ENCODE assay signal across 10 cellular contexts in genomic region chr2:28155627-28156026, GRCh38.
DNase-seq lines count a peak whose midpoint lies in the region; ATAC-seq and TF ChIP-seq lines count a peak whose summit lies in the region.
"Had no signal": no experiment of that assay in that cellular context is flagged by ENCODE, and none has a peak within 500 bp of the region (broad histone marks: within the 10 kb centered on the region; RNA-seq: fewer than 3 reads in every experiment).

No MANE protein-coding gene starts in this region.

- no peak overlapping the region for H3K27ac ChIP-seq in cardiac muscle cell
- no peak overlapping the region for H3K27ac ChIP-seq in thoracic aorta

- no peaks in the 10 kb centered on the region for H3K4me1 ChIP-seq in cardiac muscle cell (ENCODE audit: low read depth)
- no peaks in the 10 kb centered on the region for H3K4me1 ChIP-seq in NT2/D1 (ENCODE audit: insufficient read depth, insufficient read length)
- peaks cover 0 to 16% of the 10 kb centered on the region in 2 donors for H3K4me1 ChIP-seq in thoracic aorta (ENCODE audit: control insufficient read depth in 1 of 2, low read depth in 2 of 2)

- no peak overlapping the region for H3K4me3 Mint-ChIP-seq in T-helper 17 cell
- H3K4me3 Mint-ChIP-seq: naive thymus-derived CD4-positive, alpha-beta T cell had no signal

- no peak overlapping the region for H3K9ac ChIP-seq in NT2/D1 (ENCODE audit: insufficient read length, low read depth)

- no peaks in the 10 kb centered on the region for H3K27me3 ChIP-seq in cardiac muscle cell
- no peaks in the 10 kb centered on the region for H3K27me3 ChIP-seq in NT2/D1 (ENCODE audit: insufficient read depth, insufficient read length)
- H3K27me3 ChIP-seq in thoracic aorta (replicated peaks; ENCODE audit: insufficient read depth): no peaks in the 10 kb centered on the region

- H3K4me3 ChIP-seq in cardiac muscle cell (no peak overlapping the region), NT2/D1 (ENCODE audit: insufficient read length, low read depth) (no peak overlapping the region), thoracic aorta (no peak overlapping the region)

- H3K27me3 Mint-ChIP-seq in T-helper 17 cell: no peaks in the 10 kb centered on the region
- H3K27me3 Mint-ChIP-seq: naive thymus-derived CD4-positive, alpha-beta T cell had no signal

- intact Hi-C loops in Right ventricle myocardium inferior (cut with DNase I): no loop called here

- TF ChIP-seq POLR2A in erythroblast (IDR thresholded peaks at IDR 0.05; ENCODE audit: low read length): no peak

- ATAC-seq in Right ventricle myocardium inferior (no peak), thoracic aorta (ENCODE audit: insufficient number of reproducible peaks, low FRiP score, low read depth) (no peak), T-helper 17 cell (no peak), GM18873 (IDR thresholded peaks at IDR 0.05; ENCODE audit: low FRiP score, unreplicated experiment) (no peak)
- ATAC-seq: naive thymus-derived CD4-positive, alpha-beta T cell had no signal

- no peaks in the 10 kb centered on the region for H3K36me3 ChIP-seq in cardiac muscle cell
- H3K36me3 ChIP-seq in NT2/D1 (ENCODE audit: insufficient read depth, insufficient read length, low read length): no peaks in the 10 kb centered on the region
- no peaks in the 10 kb centered on the region for H3K36me3 ChIP-seq in thoracic aorta

- no peak overlapping the region for H3K27ac Mint-ChIP-seq in T-helper 17 cell
- H3K27ac Mint-ChIP-seq: naive thymus-derived CD4-positive, alpha-beta T cell had no signal

- TF ChIP-seq CTCF in cardiac muscle cell (IDR thresholded peaks at IDR 0.05; ENCODE audit: low read depth, low read length) (peak; percentile 52), thoracic aorta (IDR thresholded peaks at IDR 0.05) (peak; percentile 31)

- peaks cover 2% of the 10 kb centered on the region for H3K36me3 Mint-ChIP-seq in T-helper 17 cell (ENCODE audit: low read depth)

- DNase-seq in cardiac muscle cell (ENCODE audit: low read depth in 1 of 2, low spot score in 1 of 2): no peak
- no peak for DNase-seq in Right ventricle myocardium inferior (ENCODE audit: missing footprints)
- DNase-seq in NT2/D1 (ENCODE audit: low read depth, low spot score): peak; percentile 25
- peak; percentile 34 to 49 for DNase-seq in erythroblast (lab: John Stamatoyannopoulos, UW)
- no peak for DNase-seq in thoracic aorta (ENCODE audit: low spot score)
- DNase-seq in GDM1 (lab: John Stamatoyannopoulos, UW): no peak
- DNase-seq in T-helper 17 cell: no peak
- DNase-seq: naive thymus-derived CD4-positive, alpha-beta T cell; NCI-H1092 treated with DMSO at 0.1 percent for 48 hours had no signal

- no peaks in the 10 kb centered on the region for H3K4me1 Mint-ChIP-seq in T-helper 17 cell
- H3K4me1 Mint-ChIP-seq: naive thymus-derived CD4-positive, alpha-beta T cell had no signal

- H3K9me3 ChIP-seq in cardiac muscle cell (ENCODE audit: low read depth) (no peaks in the 10 kb centered on the region), NT2/D1 (ENCODE audit: insufficient read depth, low read length) (peaks cover 14% of the 10 kb centered on the region; the same call in 1 of the 2 replicates), thoracic aorta (peaks cover 6% of the 10 kb centered on the region), T-helper 17 cell (ENCODE audit: control insufficient read depth, low read length, poor library complexity, severe bottlenecking) (peaks cover 4% of the 10 kb centered on the region)

Comparison
In these comparisons a context has a peak if more than half of its experiments do, and no peak if none do; other contexts are left out.
1. DNase-seq: peak in NT2/D1 (single experiment) and erythroblast (2 of 2); none in cardiac muscle cell (0 of 2), Right ventricle myocardium inferior (single experiment), thoracic aorta (single experiment), GDM1 (single experiment) and T-helper 17 cell (0 of 3).